ENCODE assay signal across 9 cellular contexts in genomic region chr19:47035495-47036232, GRCh38. TPM values are rescaled to one million over a fixed set of nuclear protein-coding genes. Genes with fewer than 3 reads are reported as not detected.
DNase-seq lines count a peak whose midpoint lies in the region; ATAC-seq and TF ChIP-seq lines count a peak whose summit lies in the region.
"Had no signal": no experiment of that assay in that cellular context is flagged by ENCODE, and none has a peak within 500 bp of the region (broad histone marks: within the 10 kb centered on the region; RNA-seq: fewer than 3 reads in every experiment).

No MANE protein-coding gene starts in this region.

- peak; percentile 72 to 77 for DNase-seq in AML-193 (lab: John Stamatoyannopoulos, UW)
- peak; percentile 84 for DNase-seq in NCI-H748 (lab: John Stamatoyannopoulos, UW; ENCODE audit: unreplicated experiment)
- DNase-seq in activated CD4-positive, alpha-beta T cell treated with anti-CD3 and anti-CD28 coated beads, Interleukin-2, amount 50 U/mL, for 24 hours (ENCODE audit: low read depth in 1 of 2, low spot score in 1 of 2), result peak; percentile 90 to 99
- DNase-seq in dermis blood vessel endothelial cell, result peak; percentile 87
- peak; percentile 82 to 87 (median 85) for DNase-seq in right lobe of liver
- DNase-seq in stimulated activated CD4-positive, alpha-beta T cell treated with anti-CD3 and anti-CD28 coated beads, Interleukin-4, amount 100 ng/mL, for 24 hours, result peak; percentile 96

- ATAC-seq in GM19023 (IDR thresholded peaks at IDR 0.05; ENCODE audit: unreplicated experiment) (peak; percentile 66), HG03460 (IDR thresholded peaks at IDR 0.05; ENCODE audit: unreplicated experiment) (peak; percentile 81), right lobe of liver (peak; percentile 92 to 98 (median 95))

- intact Hi-C loops in right lobe of liver (cut with DNase I), result no loop called here

- no peaks in the 10 kb centered on the region for H3K36me3 ChIP-seq in right lobe of liver

- peak overlapping the region; percentile 12 to 46 (median 25) for H3K4me3 ChIP-seq in right lobe of liver

- peaks cover 0 to 12% (median 6%) of the 10 kb centered on the region in 4 donors for H3K4me1 ChIP-seq in right lobe of liver

- under 1% methylated on average over 26 of the region's 34 CpGs for WGBS in right lobe of liver (ENCODE audit: insufficient coverage, low coverage, low lambda C conversion rate, missing lambda C conversion rate)

- H3K9me3 ChIP-seq in right lobe of liver, result no peaks in the 10 kb centered on the region

- no peaks in the 10 kb centered on the region for H3K27me3 ChIP-seq in right lobe of liver

- no peak for TF ChIP-seq POLR2A in right lobe of liver (IDR thresholded peaks at IDR 0.05)

- H3K27ac ChIP-seq in right lobe of liver, result no peak overlapping the region

- TF ChIP-seq CTCF in right lobe of liver (IDR thresholded peaks at IDR 0.05), result peak; percentile 92 to 97 (median 96)

RNA-seq across cellular contexts. Expression of gene TMEM160, which starts 12.8 kb away (rescaled TPM):
- total RNA-seq in dermis blood vessel endothelial cell (18.8 and 30.6 TPM in 2 replicates), right lobe of liver (10 to 100 TPM; 12.3 to 37.0 (median 17.2) TPM)

RNA-seq across cellular contexts. Expression of gene NPAS1, which starts 16.0 kb away (rescaled TPM):
- 0.05 and 0.17 TPM in 2 replicates for total RNA-seq in dermis blood vessel endothelial cell
- 1 to 10 TPM in 2 of 6 experiments, not detected in 4; 1.3 to 1.7 TPM for total RNA-seq in right lobe of liver
- total RNA-seq: T-helper 1 cell treated with Interleukin-12 subunit alpha and Interleukin-12 subunit beta and Interleukin-4 antibody, amounts not matched to agents 30 ng/mL and 1 ng/mL, for 36 hours had no signal
